Comparison of ENCODE assay signal across 10 cellular contexts in genomic region chr13:24921003-24921402, GRCh38.
DNase-seq lines count a peak whose midpoint lies in the region; ATAC-seq and TF ChIP-seq lines count a peak whose summit lies in the region.
"Had no signal": no experiment of that assay in that cellular context is flagged by ENCODE, and none has a peak within 500 bp of the region (broad histone marks: within the 10 kb centered on the region; RNA-seq: fewer than 3 reads in every experiment).

No MANE protein-coding gene starts in this region.

- H3K4me1 ChIP-seq in DND-41 (ENCODE audit: insufficient read depth, low read length): peaks cover 19% of the 10 kb centered on the region
- peaks cover 0 to 14% (median 11%) of the 10 kb centered on the region in 4 donors for H3K4me1 ChIP-seq in stomach

- H3K4me3 Mint-ChIP-seq in IgD-negative memory B cell (peak overlapping the region in 3 of 4 donors; percentile 23 to 90 (median 51)), naive B cell (peak overlapping the region in 6 of 8 donors; percentile 28 to 97 (median 68))
- H3K4me3 Mint-ChIP-seq in activated T-helper 17 cell treated with anti-CD3 and anti-CD28 coated beads, Interleukin-2, amount 50 U/mL, for 72 hours: peak overlapping the region; percentile 98

- TF ChIP-seq EP300 in stomach (IDR thresholded peaks at IDR 0.05): no peak

- TF ChIP-seq CTCF in DND-41 (IDR thresholded peaks at IDR 0.05; ENCODE audit: borderline replicate concordance, extremely low read depth, low read length, poor library complexity, severe bottlenecking): no peak
- no peak for TF ChIP-seq CTCF in stomach (IDR thresholded peaks at IDR 0.05)

- H3K4me3 ChIP-seq in DND-41 (ENCODE audit: low read depth in 1 of 2, low read length in 2 of 2): no peak overlapping the region
- H3K4me3 ChIP-seq in stomach: no peak overlapping the region

- H3K36me3 ChIP-seq in DND-41 (ENCODE audit: insufficient read depth, low read length) (no peaks in the 10 kb centered on the region), stomach (no peaks in the 10 kb centered on the region)

- no peak for TF ChIP-seq POLR2A in stomach (IDR thresholded peaks at IDR 0.05)

- DNase-seq in DND-41 (no peak), naive B cell (no peak), NCI-H526 (lab: John Stamatoyannopoulos, UW) (no peak), NCI-H2081 treated with DMSO at 0.1 percent for 48 hours (lab: John Stamatoyannopoulos, UW) (no peak), KG1 (lab: John Stamatoyannopoulos, UW) (no peak), stomach (no peak)
- DNase-seq: NCI-H2107; NK-92 treated with Interleukin-12 subunit alpha and Interleukin-12 subunit beta, amount 100 ng/mL, for 24 hours had no signal

- H3K9me3 Mint-ChIP-seq in IgD-negative memory B cell (no peaks in the 10 kb centered on the region), naive B cell (peaks cover 0 to 2% (median 0%) of the 10 kb centered on the region in 7 donors)
- no peaks in the 10 kb centered on the region for H3K9me3 Mint-ChIP-seq in activated T-helper 17 cell treated with anti-CD3 and anti-CD28 coated beads, Interleukin-2, amount 50 U/mL, for 72 hours

- peak overlapping the region in 1 of 3 donors; percentile 44 for H3K27ac Mint-ChIP-seq in IgD-negative memory B cell
- no peak overlapping the region for H3K27ac Mint-ChIP-seq in activated T-helper 17 cell treated with anti-CD3 and anti-CD28 coated beads, Interleukin-2, amount 50 U/mL, for 72 hours
- H3K27ac Mint-ChIP-seq in naive B cell: no peak overlapping the region

- no peak overlapping the region for H2AFZ ChIP-seq in DND-41 (ENCODE audit: low read depth, low read length)

- H3K27me3 Mint-ChIP-seq in IgD-negative memory B cell (no peaks in the 10 kb centered on the region), naive B cell (no peaks in the 10 kb centered on the region)
- H3K27me3 Mint-ChIP-seq in activated T-helper 17 cell treated with anti-CD3 and anti-CD28 coated beads, Interleukin-2, amount 50 U/mL, for 72 hours: no peaks in the 10 kb centered on the region

- H4K20me1 ChIP-seq in DND-41 (ENCODE audit: insufficient read depth, low read length): peaks cover 7% of the 10 kb centered on the region; the same call in 1 of the 2 replicates

- ATAC-seq in DND-41 (ENCODE audit: insufficient read depth, low read depth) (no peak), naive B cell (ENCODE audit: low read depth in 2 of 2) (no peak)
- ATAC-seq in activated T-helper 17 cell treated with anti-CD3 and anti-CD28 coated beads, Interleukin-2, amount 50 U/mL, for 72 hours (replicated peaks): no peak

- H3K79me2 ChIP-seq in DND-41 (ENCODE audit: insufficient read depth, low read length): peaks cover 62% of the 10 kb centered on the region

- H3K9me3 ChIP-seq in DND-41 (ENCODE audit: insufficient read depth, low read length, severe bottlenecking) (no peaks in the 10 kb centered on the region), stomach (no peaks in the 10 kb centered on the region)

- peaks cover 6% of the 10 kb centered on the region for H3K27me3 ChIP-seq in DND-41 (ENCODE audit: insufficient read depth, low read length, poor library complexity)
- H3K27me3 ChIP-seq in stomach: no peaks in the 10 kb centered on the region

- H3K4me1 Mint-ChIP-seq in IgD-negative memory B cell (peaks cover 4 to 7% (median 5%) of the 10 kb centered on the region in 3 donors), naive B cell (peaks cover 4 to 12% (median 9%) of the 10 kb centered on the region in 3 donors)
- H3K4me1 Mint-ChIP-seq in activated T-helper 17 cell treated with anti-CD3 and anti-CD28 coated beads, Interleukin-2, amount 50 U/mL, for 72 hours: no peaks in the 10 kb centered on the region

- H3K4me2 ChIP-seq in DND-41 (ENCODE audit: insufficient read depth, low read length): peak overlapping the region; percentile 65

- no peak overlapping the region for H3K27ac ChIP-seq in DND-41 (ENCODE audit: low read length)
- no peak overlapping the region for H3K27ac ChIP-seq in stomach

- WGBS in stomach, 5 donors: 87 to 97% (median 89%) methylated on average over 6 of the region's 6 CpGs

- intact Hi-C loops in stomach (cut with DNase I; ENCODE audit: low total_unique reads): no loop called here

- no peak overlapping the region for H3K9ac ChIP-seq in DND-41 (ENCODE audit: low read depth, low read length)

- H3K36me3 Mint-ChIP-seq in IgD-negative memory B cell (no peaks in the 10 kb centered on the region), naive B cell (no peaks in the 10 kb centered on the region)
- peaks cover 8% of the 10 kb centered on the region for H3K36me3 Mint-ChIP-seq in activated T-helper 17 cell treated with anti-CD3 and anti-CD28 coated beads, Interleukin-2, amount 50 U/mL, for 72 hours (ENCODE audit: low read depth)
